In genomic region chr3:152443212-152444023, GRCh38 we compare ENCODE assay signal across 10 cellular contexts.
A peak's percentile ranks its signal among the peaks of the same experiment; 100 is the strongest.
DNase-seq lines count a peak whose midpoint lies in the region; ATAC-seq and TF ChIP-seq lines count a peak whose summit lies in the region.
"Had no signal": no experiment of that assay in that cellular context is flagged by ENCODE, and none has a peak within 500 bp of the region (broad histone marks: within the 10 kb centered on the region; RNA-seq: fewer than 3 reads in every experiment).

No MANE protein-coding gene starts in this region.

- H3K27ac Mint-ChIP-seq in activated CD4-positive, alpha-beta T cell treated with anti-CD3 and anti-CD28 coated beads, Interleukin-2, amount 10 ng/mL, durations not matched to agents 24 days and 14 days, result peak overlapping the region; percentile 54
- H3K27ac Mint-ChIP-seq in stimulated activated naive CD8-positive, alpha-beta T cell treated with anti-CD3 and anti-CD28 coated beads, Interleukin-15, amount 100 ng/mL, for 72 hours, result peak overlapping the region in 1 of 2 donors; percentile 55

- H3K4me3 Mint-ChIP-seq in activated CD4-positive, alpha-beta T cell treated with anti-CD3 and anti-CD28 coated beads, Interleukin-2, amount 10 ng/mL, durations not matched to agents 24 days and 14 days, result peak overlapping the region; percentile 49
- no peak overlapping the region for H3K4me3 Mint-ChIP-seq in stimulated activated naive CD8-positive, alpha-beta T cell treated with anti-CD3 and anti-CD28 coated beads, Interleukin-15, amount 100 ng/mL, for 72 hours

- H3K27ac ChIP-seq in RWPE2 (ENCODE audit: poor library complexity, severe bottlenecking), result peak overlapping the region; percentile 30

- H3K36me3 Mint-ChIP-seq in activated CD4-positive, alpha-beta T cell treated with anti-CD3 and anti-CD28 coated beads, Interleukin-2, amount 10 ng/mL, durations not matched to agents 24 days and 14 days (ENCODE audit: low read depth), result peaks cover 32% of the 10 kb centered on the region

- intact Hi-C loops in activated CD4-positive, alpha-beta T cell treated with anti-CD3 and anti-CD28 coated beads, Interleukin-2, amount 10 ng/mL, durations not matched to agents 24 days and 14 days (cut with micrococcal nuclease), result loop anchor here (5.0 kb wide), 4 partner anchors 106 to 371 kb away; no protein-coding TSS in a partner anchor

- no peaks in the 10 kb centered on the region for H3K27me3 Mint-ChIP-seq in activated CD4-positive, alpha-beta T cell treated with anti-CD3 and anti-CD28 coated beads, Interleukin-2, amount 10 ng/mL, durations not matched to agents 24 days and 14 days
- no peaks in the 10 kb centered on the region for H3K27me3 Mint-ChIP-seq in stimulated activated naive CD8-positive, alpha-beta T cell treated with anti-CD3 and anti-CD28 coated beads, Interleukin-15, amount 100 ng/mL, for 72 hours

- peaks cover 16% of the 10 kb centered on the region for H3K4me1 ChIP-seq in RWPE2 (ENCODE audit: insufficient read depth, poor library complexity, severe bottlenecking)

- no peaks in the 10 kb centered on the region for H3K27me3 ChIP-seq in RWPE2 (ENCODE audit: insufficient read depth, poor library complexity, severe bottlenecking)

- H3K36me3 ChIP-seq in RWPE2 (ENCODE audit: low read depth), result peaks cover 37% of the 10 kb centered on the region

- no peak for DNase-seq in activated CD4-positive, alpha-beta T cell treated with anti-CD3 and anti-CD28 coated beads, Interleukin-2, amount 10 ng/mL, durations not matched to agents 24 days and 14 days
- no peak for DNase-seq in activated CD4-positive, alpha-beta T cell treated with anti-CD3 and anti-CD28 coated beads for 48 hours
- DNase-seq in RWPE2 (ENCODE audit: low spot score) (no peak), fibroblast of pulmonary artery (ENCODE audit: low read depth) (peak; percentile 27), amniotic stem cell (lab: John Stamatoyannopoulos, UW) (no peak)
- DNase-seq in stimulated activated naive CD8-positive, alpha-beta T cell treated with anti-CD3 and anti-CD28 coated beads, Interleukin-15, amount 100 ng/mL, for 72 hours, result no peak
- no peak for DNase-seq in effector CD8-positive, alpha-beta T cell (lab: John Stamatoyannopoulos, UW)
- DNase-seq: aorta, T-helper 9 cell had no signal

- TF ChIP-seq CTCF in RWPE2 (IDR thresholded peaks at IDR 0.05; ENCODE audit: poor library complexity, severe bottlenecking), result no peak
- no peak for TF ChIP-seq CTCF in fibroblast of pulmonary artery (IDR thresholded peaks at IDR 0.05; ENCODE audit: low read length, missing control alignments)

- peaks cover 43% of the 10 kb centered on the region for H3K4me1 Mint-ChIP-seq in activated CD4-positive, alpha-beta T cell treated with anti-CD3 and anti-CD28 coated beads, Interleukin-2, amount 10 ng/mL, durations not matched to agents 24 days and 14 days
- H3K4me1 Mint-ChIP-seq in stimulated activated naive CD8-positive, alpha-beta T cell treated with anti-CD3 and anti-CD28 coated beads, Interleukin-15, amount 100 ng/mL, for 72 hours, result peaks cover 74% of the 10 kb centered on the region

- H3K9me3 Mint-ChIP-seq in activated CD4-positive, alpha-beta T cell treated with anti-CD3 and anti-CD28 coated beads, Interleukin-2, amount 10 ng/mL, durations not matched to agents 24 days and 14 days, result no peaks in the 10 kb centered on the region
- H3K9me3 Mint-ChIP-seq in stimulated activated naive CD8-positive, alpha-beta T cell treated with anti-CD3 and anti-CD28 coated beads, Interleukin-15, amount 100 ng/mL, for 72 hours, result no peaks in the 10 kb centered on the region

- no peaks in the 10 kb centered on the region for H3K9me3 ChIP-seq in RWPE2 (ENCODE audit: severe bottlenecking)

- ATAC-seq in RWPE2 (ENCODE audit: low read depth) (peak; percentile 59), GM19328 (IDR thresholded peaks at IDR 0.05; ENCODE audit: unreplicated experiment) (no peak)
- ATAC-seq in stimulated activated naive CD8-positive, alpha-beta T cell treated with anti-CD3 and anti-CD28 coated beads, Interleukin-15, amount 100 ng/mL, for 72 hours, result peak; percentile 58

- H3K4me3 ChIP-seq in RWPE2 (ENCODE audit: severe bottlenecking) (no peak overlapping the region), fibroblast of pulmonary artery (replicated peaks; ENCODE audit: low read depth, low read length) (no peak overlapping the region)
